ENCODE assay signal across 8 cellular contexts in the genomic region with DNA sequence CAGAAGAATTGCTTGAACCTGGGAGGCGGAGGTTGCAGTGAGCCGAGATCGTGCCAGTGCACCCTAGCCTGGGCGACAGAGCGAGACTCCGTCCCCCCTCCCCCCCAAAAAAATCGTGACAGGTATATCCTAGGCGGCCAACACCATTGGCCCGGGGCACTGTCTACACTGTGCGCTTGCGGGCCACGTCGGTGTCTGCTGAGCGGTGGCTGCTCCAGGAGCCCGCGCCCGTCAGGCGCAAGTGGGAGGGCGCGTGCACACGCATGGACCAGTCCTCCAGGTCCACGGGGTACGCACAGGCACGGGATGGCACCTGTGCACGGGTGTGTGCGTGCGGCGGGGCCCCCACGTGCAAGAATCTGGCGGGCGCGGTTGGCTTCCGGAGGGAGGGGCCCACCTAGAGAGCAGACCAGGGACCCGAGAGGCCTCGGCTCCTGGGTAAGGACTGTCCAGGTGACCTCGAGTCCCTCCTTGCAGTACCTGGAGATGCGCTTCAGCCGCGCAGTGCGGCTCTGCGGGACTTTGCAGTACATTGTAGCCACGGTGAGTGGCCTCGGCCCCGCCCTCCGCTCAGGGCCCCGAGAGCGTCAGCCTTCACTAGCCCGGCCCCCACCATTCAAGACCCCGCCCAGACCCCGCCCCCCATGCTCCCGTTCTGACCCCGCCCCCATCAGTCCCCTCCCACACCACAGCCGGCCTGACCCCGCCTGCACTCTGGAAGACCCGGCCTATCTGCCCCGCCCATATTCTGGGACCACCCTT. TPM values are rescaled to one million over a fixed set of nuclear protein-coding genes. Genes with fewer than 3 reads are reported as not detected.
DNase-seq lines count a peak whose midpoint lies in the region; ATAC-seq, FAIRE-seq and TF ChIP-seq lines count a peak whose summit lies in the region.

No MANE protein-coding gene starts in this region.

- no peak for FAIRE-seq in H1 (lab: Jason Lieb, UNC)

- peak overlapping the region; percentile 60; the same call in 1 of the 2 replicates for H2BK12ac ChIP-seq in H1 (ENCODE audit: low read depth, low read length)

- H3K27me3 ChIP-seq in H1 (replicated peaks in 1 of 4; ENCODE audit: control insufficient read depth in 3 of 4, extremely low read depth in 1 of 4, insufficient read depth in 3 of 4, low read length in 3 of 4) = peaks cover 0 to 9% (median 5%) of the 10 kb centered on the region in 4 experiments; a peak in 5 of 7 replicates

- peak overlapping the region; percentile 91 for H4K91ac ChIP-seq in H1 (replicated peaks; ENCODE audit: insufficient read length, low read length)

- no peak overlapping the region for H2AK5ac ChIP-seq in H1 (ENCODE audit: low read depth, low read length)

- CTCF ChIA-PET in H1 (lab: Charles Lee; ENCODE audit: partially characterized antibody) = interaction anchor here (0.6 to 5.4 kb wide), 2 partner anchors 59 to 231 kb away, joined by 3 to 105 read pairs; a partner anchor contains a TSS

- H3K27ac ChIP-seq in H1 (ENCODE audit: low read depth, low read length) = no peak overlapping the region

- WGBS in H1 (ENCODE audit: extremely low coverage in 1 of 2, insufficient coverage in 1 of 2, insufficient read length in 1 of 2, insufficient replicate concordance in 2 of 2, low coverage in 1 of 2, low lambda C conversion rate in 2 of 2, missing lambda C conversion rate in 1 of 2), 2 experiments = 12% methylated on average over 34 of the region's 56 CpGs; no CpG with 5 or more reads in 1 of the 2 experiments

- H3K9ac ChIP-seq in H1 (replicated peaks in 1 of 4; ENCODE audit: extremely low read depth in 1 of 4, low read depth in 3 of 4, low read length in 3 of 4) = peak overlapping the region in 1 of 4 experiments; percentile 28; a peak in 2 of 7 replicates

- peak overlapping the region; percentile 32; the same call in 1 of the 2 replicates for H2BK5ac ChIP-seq in H1 (ENCODE audit: low read depth, low read length)

- no peaks in the 10 kb centered on the region for H3K36me3 ChIP-seq in H1 (ENCODE audit: control insufficient read depth in 2 of 4, insufficient read depth in 4 of 4, low read length in 3 of 4)

- H3K4me2 ChIP-seq in H1 (ENCODE audit: insufficient read depth in 1 of 2, low read depth in 2 of 2, low read length in 2 of 2) = peak overlapping the region; percentile 89 to 93

- TF ChIP-seq CTCF in H1 (IDR thresholded peaks at IDR 0.05; ENCODE audit: control extremely low read depth in 1 of 3, insufficient read depth in 1 of 3, low read depth in 1 of 3, low read length in 3 of 3) = no peak

- peak overlapping the region; percentile 99 for H2AFZ ChIP-seq in H1 (ENCODE audit: low read length)

- POLR2A ChIA-PET in H1 (lab: Charles Lee; ENCODE audit: partially characterized antibody) = interaction anchor here (1.1 to 20.2 kb wide), 4 partner anchors 10 to 59 kb away, joined by 3 to 392 read pairs (median 13); a partner anchor contains a TSS

- ATAC-seq in GM21423 (IDR thresholded peaks at IDR 0.05; ENCODE audit: unreplicated experiment) = no peak

- peak overlapping the region; percentile 55 for H4K5ac ChIP-seq in H1 (ENCODE audit: insufficient read length, low read depth, low read length)

- H2BK15ac ChIP-seq in H1 (ENCODE audit: low read length) = no peak overlapping the region

- H2BK20ac ChIP-seq in H1 (ENCODE audit: low read length) = no peak overlapping the region

- H4K20me1 ChIP-seq in H1 (replicated peaks in 1 of 2; ENCODE audit: control insufficient read depth in 1 of 2, insufficient read depth in 2 of 2, low read length in 2 of 2) = peaks cover 0 to 1% of the 10 kb centered on the region in 2 experiments

- intact Hi-C loops in cardiac septum (cut with DNase I) = no loop called here

- H3K23me2 ChIP-seq in H1 (ENCODE audit: low read depth, low read length) = peaks cover 10% of the 10 kb centered on the region; the same call in 1 of the 2 replicates

- DNase-seq in ELR (ENCODE audit: low read depth) = peak; percentile 48
- peak; percentile 20 for DNase-seq in NCI-H1105 treated with DMSO at 0.1 percent for 48 hours (lab: John Stamatoyannopoulos, UW)
- DNase-seq in activated CD4-positive, alpha-beta T cell treated with anti-CD3 and anti-CD28 coated beads, Interleukin-2, amount 50 U/mL, for 24 hours (ENCODE audit: low read depth in 1 of 2, low spot score in 1 of 2) = peak; percentile 52 to 54
- DNase-seq in H1 (ENCODE audit: low read depth in 1 of 2, low spot score in 2 of 2) = peak in 1 of 2 experiments; percentile 91
- peak; percentile 77 for DNase-seq in stimulated activated CD4-positive, alpha-beta T cell treated with anti-CD3 and anti-CD28 coated beads, Interleukin-12 subunit alpha, Interleukin-12 subunit beta, amount 100 ng/mL, for 4 hours
- DNase-seq in occipital lobe (lab: John Stamatoyannopoulos, UW) = no peak
- DNase-seq in cardiac septum (ENCODE audit: low spot score) = no peak

- no peaks in the 10 kb centered on the region; a peak in 1 of 4 replicates for H3K9me3 ChIP-seq in H1 (ENCODE audit: insufficient read depth in 2 of 2, low read depth in 1 of 2, low read length in 1 of 2)

- H4K8ac ChIP-seq in H1 (ENCODE audit: extremely low read depth, insufficient read depth, low read length) = peak overlapping the region; percentile 57; the same call in 1 of the 2 replicates

- H3K18ac ChIP-seq in H1 (ENCODE audit: extremely low read depth, low read length) = peak overlapping the region; percentile 97

- TF ChIP-seq EP300 in H1 (IDR thresholded peaks at IDR 0.05; ENCODE audit: borderline replicate concordance in 1 of 2, low read depth in 2 of 2, low read length in 2 of 2) = no peak

- TF ChIP-seq RAD21 in H1 (IDR thresholded peaks at IDR 0.05 in 1 of 2, conservative IDR thresholded peaks at IDR 0.05 in 1 of 2; ENCODE audit: low read depth in 2 of 2, low read length in 2 of 2) = no peak

- H3K4me3 ChIP-seq in H1 (ENCODE audit: extremely low read depth in 1 of 4, insufficient read depth in 2 of 4, low read depth in 3 of 4, low read length in 4 of 4) = peak overlapping the region; percentile 64 to 78 (median 72)

- no peaks in the 10 kb centered on the region for H3K79me1 ChIP-seq in H1 (ENCODE audit: low read depth, low read length)

- H3K4ac ChIP-seq in H1 (replicated peaks; ENCODE audit: insufficient read length, low read depth, low read length) = peak overlapping the region; percentile 78

- no peak overlapping the region for H3K23ac ChIP-seq in H1 (ENCODE audit: insufficient read length)

- no peak for TF ChIP-seq POLR2A in H1 (IDR thresholded peaks at IDR 0.05; ENCODE audit: control extremely low read depth in 1 of 2, low read depth in 2 of 2, low read length in 2 of 2)

- H2BK120ac ChIP-seq in H1 (replicated peaks; ENCODE audit: low read depth, low read length) = no peak overlapping the region

- no peak overlapping the region for H3K56ac ChIP-seq in H1 (replicated peaks; ENCODE audit: insufficient read length, low read depth, low read length)

- H3K4me1 ChIP-seq in H1 (replicated peaks in 1 of 4; ENCODE audit: control insufficient read depth in 3 of 4, insufficient read depth in 4 of 4, low read length in 3 of 4) = peaks cover 0 to 8% (median under 1%) of the 10 kb centered on the region in 4 experiments; a peak in 3 of 7 replicates

- no peak overlapping the region for H3K14ac ChIP-seq in H1 (ENCODE audit: insufficient read length)

- no peaks in the 10 kb centered on the region for H3K79me2 ChIP-seq in H1 (ENCODE audit: control insufficient read depth in 1 of 2, insufficient read depth in 2 of 2, low read length in 2 of 2)

RNA-seq across cellular contexts. Expression of a gene that starts 2.1 kb away (rescaled TPM):
- 1.2 and 1.5 TPM in 2 replicates for total RNA-seq in H1 (2021; fragmentation: NEBNext Ultra II Directional; extraction: Animal tissue kit (Norgen Biotek cat#: 25700))
- 1.8 and 2.2 TPM in 2 replicates for polyA plus RNA-seq in H1 (2011; rRNA removed)
- polyA plus RNA-seq in H1 (2011; cell fraction: cytosol; rRNA removed) = 1.8 TPM
- polyA plus RNA-seq in H1 (2011; cell fraction: nucleus; rRNA removed) = 3.6 TPM
- 0.98 to 2.3 TPM (median 1.7 TPM) in 4 replicates for polyA plus RNA-seq in H1 (2012, experiment 1 of 2)
- 1.1 TPM for polyA plus RNA-seq in H1 (2012, experiment 2 of 2)
- polyA plus RNA-seq in H1 (2013, experiment 1 of 2) = 1.4 TPM
- polyA plus RNA-seq in H1 (2013, experiment 2 of 2) = 1.7 TPM
- polyA minus RNA-seq in H1 (2011; rRNA and poly(A)+ RNA removed) = 1.4 and 1.9 TPM in 2 replicates
- 3.1 TPM for polyA minus RNA-seq in H1 (2011; cell fraction: cytosol; rRNA and poly(A)+ RNA removed)
- polyA minus RNA-seq in H1 (2011; cell fraction: nucleus; rRNA and poly(A)+ RNA removed) = 2.7 TPM
- total RNA-seq in occipital lobe (1.9 TPM), cardiac septum (not detected)

RNA-seq across cellular contexts. Expression of a gene that starts 14.1 kb away (rescaled TPM):
- total RNA-seq in H1 (2021; fragmentation: NEBNext Ultra II Directional; extraction: Animal tissue kit (Norgen Biotek cat#: 25700)) = 2,749 and 2,894 TPM in 2 replicates
- polyA plus RNA-seq in H1 (2011; rRNA removed) = 3,938 and 5,258 TPM in 2 replicates
- 4,102 TPM for polyA plus RNA-seq in H1 (2011; cell fraction: cytosol; rRNA removed)
- polyA plus RNA-seq in H1 (2011; cell fraction: nucleus; rRNA removed) = 3,741 TPM
- 2,900 to 4,037 TPM (median 3,755 TPM) in 4 replicates for polyA plus RNA-seq in H1 (2012, experiment 1 of 2)
- polyA plus RNA-seq in H1 (2012, experiment 2 of 2) = 5,025 TPM
- 2,492 TPM for polyA plus RNA-seq in H1 (2013, experiment 1 of 2)
- 2,474 TPM for polyA plus RNA-seq in H1 (2013, experiment 2 of 2)
- polyA minus RNA-seq in H1 (2011; rRNA and poly(A)+ RNA removed) = 555 and 636 TPM in 2 replicates
- polyA minus RNA-seq in H1 (2011; cell fraction: cytosol; rRNA and poly(A)+ RNA removed) = 2,052 TPM
- 752 TPM for polyA minus RNA-seq in H1 (2011; cell fraction: nucleus; rRNA and poly(A)+ RNA removed)
- total RNA-seq in occipital lobe (612 TPM), cardiac septum (669 TPM)

RNA-seq across cellular contexts. Expression of a gene that starts 26.1 kb away (rescaled TPM):
- total RNA-seq in H1 (2021; fragmentation: NEBNext Ultra II Directional; extraction: Animal tissue kit (Norgen Biotek cat#: 25700)) = 3.2 and 4.0 TPM in 2 replicates
- 4.7 TPM in 2 replicates for polyA plus RNA-seq in H1 (2011; rRNA removed)
- polyA plus RNA-seq in H1 (2011; cell fraction: cytosol; rRNA removed) = 3.2 TPM
- polyA plus RNA-seq in H1 (2011; cell fraction: nucleus; rRNA removed) = 4.1 TPM
- 2.1 to 3.0 TPM (median 2.5 TPM) in 4 replicates for polyA plus RNA-seq in H1 (2012, experiment 1 of 2)
- polyA plus RNA-seq in H1 (2012, experiment 2 of 2) = 1.9 TPM
- 3.3 TPM for polyA plus RNA-seq in H1 (2013, experiment 1 of 2)
- 3.3 TPM for polyA plus RNA-seq in H1 (2013, experiment 2 of 2)
- polyA minus RNA-seq in H1 (2011; rRNA and poly(A)+ RNA removed) = 3.8 and 4.4 TPM in 2 replicates
- 3.1 TPM for polyA minus RNA-seq in H1 (2011; cell fraction: cytosol; rRNA and poly(A)+ RNA removed)
- 2.7 TPM for polyA minus RNA-seq in H1 (2011; cell fraction: nucleus; rRNA and poly(A)+ RNA removed)
- 1.1 TPM for total RNA-seq in occipital lobe
- total RNA-seq in cardiac septum = 6.2 TPM

RNA-seq across cellular contexts. Expression of a gene that starts 52.5 kb away (rescaled TPM):
- 0.41 and 1.2 TPM in 2 replicates for total RNA-seq in H1 (2021; fragmentation: NEBNext Ultra II Directional; extraction: Animal tissue kit (Norgen Biotek cat#: 25700))
- polyA plus RNA-seq in H1 (2011; rRNA removed) = 1.1 and 1.5 TPM in 2 replicates
- 0.44 TPM for polyA plus RNA-seq in H1 (2011; cell fraction: cytosol; rRNA removed)
- polyA plus RNA-seq in H1 (2011; cell fraction: nucleus; rRNA removed) = 1.9 TPM
- 1.2 to 1.5 TPM (median 1.4 TPM) in 3 of 4 replicates, not detected in the other for polyA plus RNA-seq in H1 (2012, experiment 1 of 2)
- 1.00 TPM for polyA plus RNA-seq in H1 (2012, experiment 2 of 2)
- 0.87 TPM for polyA plus RNA-seq in H1 (2013, experiment 1 of 2)
- 1.1 TPM for polyA plus RNA-seq in H1 (2013, experiment 2 of 2)
- 0.69 and 0.71 TPM in 2 replicates for polyA minus RNA-seq in H1 (2011; rRNA and poly(A)+ RNA removed)
- polyA minus RNA-seq in H1 (2011; cell fraction: cytosol; rRNA and poly(A)+ RNA removed) = 1.8 TPM
- not detected for polyA minus RNA-seq in H1 (2011; cell fraction: nucleus; rRNA and poly(A)+ RNA removed)
- total RNA-seq in occipital lobe (not detected), cardiac septum (not detected)

RNA-seq across cellular contexts. Expression of a gene that starts 59.0 kb away (rescaled TPM):
- 101 and 103 TPM in 2 replicates for total RNA-seq in H1 (2021; fragmentation: NEBNext Ultra II Directional; extraction: Animal tissue kit (Norgen Biotek cat#: 25700))
- 95.2 and 135 TPM in 2 replicates for polyA plus RNA-seq in H1 (2011; rRNA removed)
- 144 TPM for polyA plus RNA-seq in H1 (2011; cell fraction: cytosol; rRNA removed)
- polyA plus RNA-seq in H1 (2011; cell fraction: nucleus; rRNA removed) = 88.6 TPM
- polyA plus RNA-seq in H1 (2012, experiment 1 of 2) = 87.6 to 144 TPM (median 124 TPM) in 4 replicates
- 94.8 TPM for polyA plus RNA-seq in H1 (2012, experiment 2 of 2)
- polyA plus RNA-seq in H1 (2013, experiment 1 of 2) = 71.0 TPM
- polyA plus RNA-seq in H1 (2013, experiment 2 of 2) = 71.2 TPM
- polyA minus RNA-seq in H1 (2011; rRNA and poly(A)+ RNA removed) = 5.9 and 7.2 TPM in 2 replicates
- 27.8 TPM for polyA minus RNA-seq in H1 (2011; cell fraction: cytosol; rRNA and poly(A)+ RNA removed)
- 20.0 TPM for polyA minus RNA-seq in H1 (2011; cell fraction: nucleus; rRNA and poly(A)+ RNA removed)
- total RNA-seq in occipital lobe (13.9 TPM), cardiac septum (71.3 TPM)

Comparison
In these comparisons a context has a peak if more than half of its experiments do, and no peak if none do; other contexts are left out.
1. DNase-seq: peak in ELR (single experiment), NCI-H1105 treated with DMSO at 0.1 percent for 48 hours (single experiment), activated CD4-positive, alpha-beta T cell treated with anti-CD3 and anti-CD28 coated beads, Interleukin-2, amount 50 U/mL, for 24 hours (2 of 2) and stimulated activated CD4-positive, alpha-beta T cell treated with anti-CD3 and anti-CD28 coated beads, Interleukin-12 subunit alpha, Interleukin-12 subunit beta, amount 100 ng/mL, for 4 hours (single experiment); none in occipital lobe (single experiment) and cardiac septum (single experiment).